In the genomic region with DNA sequence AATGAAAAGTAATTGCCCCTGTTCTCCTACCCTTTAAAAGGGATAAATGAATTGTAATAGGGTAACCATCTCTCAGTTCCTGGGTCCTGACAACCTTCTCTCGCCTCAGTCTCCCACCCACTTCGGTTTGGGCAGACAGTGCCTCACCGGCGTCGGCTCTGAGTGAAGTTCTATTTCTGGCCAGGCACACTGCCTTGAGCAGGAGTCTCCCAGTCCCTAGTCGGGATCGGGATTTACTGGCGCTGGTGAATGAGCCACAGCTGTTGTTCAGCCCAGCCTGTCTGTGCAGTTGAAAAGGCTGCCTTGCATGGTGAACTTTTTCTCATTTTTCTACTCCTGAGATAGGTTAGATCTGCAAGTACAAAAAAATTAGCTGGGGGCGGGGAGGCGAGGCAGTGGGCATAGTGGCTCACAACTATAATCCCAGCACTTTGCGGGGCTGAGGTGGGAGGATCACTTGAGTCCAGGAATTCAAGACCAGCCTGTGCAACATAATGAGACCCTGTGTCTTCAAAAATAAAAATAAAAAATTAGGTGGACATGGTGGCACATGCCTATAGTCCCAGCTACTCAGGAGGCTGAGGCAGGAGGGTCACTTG, we compare ENCODE assay signal across 1 cellular context.
TF ChIP-seq lines count a peak whose summit lies in the region.

No MANE protein-coding gene starts in this region.

TF ChIP-seq in K562, 482 proteins besides CTCF, POLR2A, EP300 and RAD21:
- TF ChIP-seq, protein P1, sequence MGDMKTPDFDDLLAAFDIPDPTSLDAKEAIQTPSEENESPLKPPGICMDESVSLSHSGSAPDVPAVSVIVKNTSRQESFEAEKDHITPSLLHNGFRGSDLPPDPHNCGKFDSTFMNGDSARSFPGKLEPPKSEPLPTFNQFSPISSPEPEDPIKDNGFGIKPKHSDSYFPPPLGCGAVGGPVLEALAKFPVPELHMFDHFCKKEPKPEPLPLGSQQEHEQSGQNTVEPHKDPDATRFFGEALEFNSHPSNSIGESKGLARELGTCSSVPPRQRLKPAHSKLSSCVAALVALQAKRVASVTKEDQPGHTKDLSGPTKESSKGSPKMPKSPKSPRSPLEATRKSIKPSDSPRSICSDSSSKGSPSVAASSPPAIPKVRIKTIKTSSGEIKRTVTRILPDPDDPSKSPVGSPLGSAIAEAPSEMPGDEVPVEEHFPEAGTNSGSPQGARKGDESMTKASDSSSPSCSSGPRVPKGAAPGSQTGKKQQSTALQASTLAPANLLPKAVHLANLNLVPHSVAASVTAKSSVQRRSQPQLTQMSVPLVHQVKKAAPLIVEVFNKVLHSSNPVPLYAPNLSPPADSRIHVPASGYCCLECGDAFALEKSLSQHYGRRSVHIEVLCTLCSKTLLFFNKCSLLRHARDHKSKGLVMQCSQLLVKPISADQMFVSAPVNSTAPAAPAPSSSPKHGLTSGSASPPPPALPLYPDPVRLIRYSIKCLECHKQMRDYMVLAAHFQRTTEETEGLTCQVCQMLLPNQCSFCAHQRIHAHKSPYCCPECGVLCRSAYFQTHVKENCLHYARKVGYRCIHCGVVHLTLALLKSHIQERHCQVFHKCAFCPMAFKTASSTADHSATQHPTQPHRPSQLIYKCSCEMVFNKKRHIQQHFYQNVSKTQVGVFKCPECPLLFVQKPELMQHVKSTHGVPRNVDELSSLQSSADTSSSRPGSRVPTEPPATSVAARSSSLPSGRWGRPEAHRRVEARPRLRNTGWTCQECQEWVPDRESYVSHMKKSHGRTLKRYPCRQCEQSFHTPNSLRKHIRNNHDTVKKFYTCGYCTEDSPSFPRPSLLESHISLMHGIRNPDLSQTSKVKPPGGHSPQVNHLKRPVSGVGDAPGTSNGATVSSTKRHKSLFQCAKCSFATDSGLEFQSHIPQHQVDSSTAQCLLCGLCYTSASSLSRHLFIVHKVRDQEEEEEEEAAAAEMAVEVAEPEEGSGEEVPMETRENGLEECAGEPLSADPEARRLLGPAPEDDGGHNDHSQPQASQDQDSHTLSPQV (IDR thresholded peaks at IDR 0.05): no peak
- TF ChIP-seq, protein P2, sequence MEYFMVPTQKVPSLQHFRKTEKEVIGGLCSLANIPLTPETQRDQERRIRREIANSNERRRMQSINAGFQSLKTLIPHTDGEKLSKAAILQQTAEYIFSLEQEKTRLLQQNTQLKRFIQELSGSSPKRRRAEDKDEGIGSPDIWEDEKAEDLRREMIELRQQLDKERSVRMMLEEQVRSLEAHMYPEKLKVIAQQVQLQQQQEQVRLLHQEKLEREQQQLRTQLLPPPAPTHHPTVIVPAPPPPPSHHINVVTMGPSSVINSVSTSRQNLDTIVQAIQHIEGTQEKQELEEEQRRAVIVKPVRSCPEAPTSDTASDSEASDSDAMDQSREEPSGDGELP (CRISPR knock-in tag; IDR thresholded peaks at IDR 0.05; ENCODE audit: borderline replicate concordance): peak; percentile 37; the same call in 1 of the 2 replicates
- TF ChIP-seq HMG20B (CRISPR knock-in tag; IDR thresholded peaks at IDR 0.05) (no peak), SMAD4 (CRISPR knock-in tag; conservative IDR thresholded peaks at IDR 0.05) (no peak)
